In genomic region chr6:152138344-152138743, GRCh38 we compare ENCODE assay signal across 1 cellular context.
TF ChIP-seq lines count a peak whose summit lies in the region.

No MANE protein-coding gene starts in this region.

TF ChIP-seq in HEK293, 187 proteins besides CTCF, POLR2A, EP300 and RAD21 (continued from another document):
- TF ChIP-seq ZNF394 (tag by site-specific recombination; IDR thresholded peaks at IDR 0.05; ENCODE audit: borderline replicate concordance) (peak; percentile 80; the same call in 1 of the 2 replicates), ZNF140 (tag by site-specific recombination; IDR thresholded peaks at IDR 0.05) (peak; percentile 72), ZBTB8A (tag by site-specific recombination; IDR thresholded peaks at IDR 0.05) (peak; percentile 33; the same call in 1 of the 2 replicates)
- TF ChIP-seq, protein P1, sequence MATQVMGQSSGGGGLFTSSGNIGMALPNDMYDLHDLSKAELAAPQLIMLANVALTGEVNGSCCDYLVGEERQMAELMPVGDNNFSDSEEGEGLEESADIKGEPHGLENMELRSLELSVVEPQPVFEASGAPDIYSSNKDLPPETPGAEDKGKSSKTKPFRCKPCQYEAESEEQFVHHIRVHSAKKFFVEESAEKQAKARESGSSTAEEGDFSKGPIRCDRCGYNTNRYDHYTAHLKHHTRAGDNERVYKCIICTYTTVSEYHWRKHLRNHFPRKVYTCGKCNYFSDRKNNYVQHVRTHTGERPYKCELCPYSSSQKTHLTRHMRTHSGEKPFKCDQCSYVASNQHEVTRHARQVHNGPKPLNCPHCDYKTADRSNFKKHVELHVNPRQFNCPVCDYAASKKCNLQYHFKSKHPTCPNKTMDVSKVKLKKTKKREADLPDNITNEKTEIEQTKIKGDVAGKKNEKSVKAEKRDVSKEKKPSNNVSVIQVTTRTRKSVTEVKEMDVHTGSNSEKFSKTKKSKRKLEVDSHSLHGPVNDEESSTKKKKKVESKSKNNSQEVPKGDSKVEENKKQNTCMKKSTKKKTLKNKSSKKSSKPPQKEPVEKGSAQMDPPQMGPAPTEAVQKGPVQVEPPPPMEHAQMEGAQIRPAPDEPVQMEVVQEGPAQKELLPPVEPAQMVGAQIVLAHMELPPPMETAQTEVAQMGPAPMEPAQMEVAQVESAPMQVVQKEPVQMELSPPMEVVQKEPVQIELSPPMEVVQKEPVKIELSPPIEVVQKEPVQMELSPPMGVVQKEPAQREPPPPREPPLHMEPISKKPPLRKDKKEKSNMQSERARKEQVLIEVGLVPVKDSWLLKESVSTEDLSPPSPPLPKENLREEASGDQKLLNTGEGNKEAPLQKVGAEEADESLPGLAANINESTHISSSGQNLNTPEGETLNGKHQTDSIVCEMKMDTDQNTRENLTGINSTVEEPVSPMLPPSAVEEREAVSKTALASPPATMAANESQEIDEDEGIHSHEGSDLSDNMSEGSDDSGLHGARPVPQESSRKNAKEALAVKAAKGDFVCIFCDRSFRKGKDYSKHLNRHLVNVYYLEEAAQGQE (tag by site-specific recombination; IDR thresholded peaks at IDR 0.05), result peak; percentile 37; the same call in 1 of the 2 replicates
